5 cellular contexts compared by ENCODE assay signal in the genomic region with DNA sequence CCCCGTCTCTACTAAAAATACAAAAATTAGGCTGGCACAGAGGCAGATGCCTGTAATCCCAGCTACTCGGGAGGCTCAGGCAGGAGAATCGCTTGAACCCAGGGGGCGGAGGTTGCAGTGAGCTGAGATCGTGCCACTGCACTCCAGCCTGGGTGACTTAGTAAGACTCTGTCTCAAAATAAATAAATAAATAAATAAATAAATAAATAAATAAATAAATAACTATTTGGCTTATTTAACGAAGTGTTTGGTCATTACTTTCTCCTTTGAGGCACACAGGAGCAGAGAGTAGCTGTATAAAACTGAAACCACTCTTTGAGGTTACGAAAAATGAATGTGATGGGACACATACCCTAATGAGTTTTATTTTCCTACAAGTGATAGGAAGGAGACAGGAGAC. TPM values are rescaled to one million over a fixed set of nuclear protein-coding genes. Genes with fewer than 3 reads are reported as not detected.
"Had no signal": no experiment of that assay in that cellular context is flagged by ENCODE, and none has a peak within 500 bp of the region (broad histone marks: within the 10 kb centered on the region; RNA-seq: fewer than 3 reads in every experiment).

No MANE protein-coding gene starts in this region.

RNA-seq across cellular contexts. Expression of gene FRZB, which starts 26.6 kb away (rescaled TPM):
- total RNA-seq: naive thymus-derived CD8-positive, alpha-beta T cell; natural killer cell; natural killer cell treated with Interleukin-12 subunit alpha and Interleukin-12 subunit beta and Interleukin-15 and Interleukin-18, amount 100 ng/mL, for 72 hours; pulmonary artery endothelial cell; renal cortical epithelial cell had no signal
- polyA plus RNA-seq: naive thymus-derived CD8-positive, alpha-beta T cell had no signal
